ENCODE assay signal across 13 cellular contexts in genomic region chr2:55309441-55309840, GRCh38. TPM values are rescaled to one million over a fixed set of nuclear protein-coding genes. Genes with fewer than 3 reads are reported as not detected.
A peak's percentile ranks its signal among the peaks of the same experiment; 100 is the strongest.
DNase-seq lines count a peak whose midpoint lies in the region; TF ChIP-seq lines count a peak whose summit lies in the region.
"Had no signal": no experiment of that assay in that cellular context is flagged by ENCODE, and none has a peak within 500 bp of the region (broad histone marks: within the 10 kb centered on the region; RNA-seq: fewer than 3 reads in every experiment).

No MANE protein-coding gene starts in this region.

- TF ChIP-seq CTCF in epithelial cell of esophagus (IDR thresholded peaks at IDR 0.05; ENCODE audit: insufficient read depth, low read depth, low read length, missing control alignments): no peak

- DNase-seq in EL (peak; percentile 57), RPMI7951 (ENCODE audit: low read depth) (peak; percentile 56), epithelial cell of esophagus (ENCODE audit: low read depth) (peak; percentile 66), pulmonary artery endothelial cell (ENCODE audit: low read depth, low spot score) (peak; percentile 70), HuH-7 (ENCODE audit: low spot score) (no peak), mesenteric fat pad (ENCODE audit: low spot score) (no peak), NCI-H146 treated with DMSO at 0.1 percent for 48 hours (lab: John Stamatoyannopoulos, UW; ENCODE audit: unreplicated experiment) (no peak)
- DNase-seq in activated CD4-positive, CD25-positive, alpha-beta regulatory T cell treated with anti-CD3 and anti-CD28 coated beads, Interleukin-2, amount 50 U/mL, for 72 hours: no peak
- DNase-seq: activated naive CD8-positive, alpha-beta T cell treated with anti-CD3 and anti-CD28 coated beads, Interleukin-2, amount 10 ng/mL, durations not matched to agents 7 days and 5 days; effector memory CD4-positive, alpha-beta T cell; NCI-H1105 treated with DMSO at 0.1 percent for 48 hours; NCI-H510A; retina had no signal

- H3K4me3 ChIP-seq in epithelial cell of esophagus (ENCODE audit: low read length): no peak overlapping the region

RNA-seq across cellular contexts. Expression of gene MTIF2, which starts 40.4 kb away (rescaled TPM):
- total RNA-seq in RPMI7951 (2014; rRNA removed; shearing (Covaris generic)): 44.0 and 51.1 TPM in 2 replicates
- total RNA-seq in pulmonary artery endothelial cell (36.0 and 39.7 TPM in 2 replicates), mesenteric fat pad (19.5 TPM)

Comparison
In these comparisons a context has a peak if more than half of its experiments do, and no peak if none do; other contexts are left out.
1. DNase-seq: peak in EL (single experiment), RPMI7951 (single experiment), epithelial cell of esophagus (single experiment) and pulmonary artery endothelial cell (single experiment); none in HuH-7 (single experiment), activated CD4-positive, CD25-positive, alpha-beta regulatory T cell treated with anti-CD3 and anti-CD28 coated beads, Interleukin-2, amount 50 U/mL, for 72 hours (single experiment), mesenteric fat pad (single experiment) and NCI-H146 treated with DMSO at 0.1 percent for 48 hours (single experiment).